In the genomic region with DNA sequence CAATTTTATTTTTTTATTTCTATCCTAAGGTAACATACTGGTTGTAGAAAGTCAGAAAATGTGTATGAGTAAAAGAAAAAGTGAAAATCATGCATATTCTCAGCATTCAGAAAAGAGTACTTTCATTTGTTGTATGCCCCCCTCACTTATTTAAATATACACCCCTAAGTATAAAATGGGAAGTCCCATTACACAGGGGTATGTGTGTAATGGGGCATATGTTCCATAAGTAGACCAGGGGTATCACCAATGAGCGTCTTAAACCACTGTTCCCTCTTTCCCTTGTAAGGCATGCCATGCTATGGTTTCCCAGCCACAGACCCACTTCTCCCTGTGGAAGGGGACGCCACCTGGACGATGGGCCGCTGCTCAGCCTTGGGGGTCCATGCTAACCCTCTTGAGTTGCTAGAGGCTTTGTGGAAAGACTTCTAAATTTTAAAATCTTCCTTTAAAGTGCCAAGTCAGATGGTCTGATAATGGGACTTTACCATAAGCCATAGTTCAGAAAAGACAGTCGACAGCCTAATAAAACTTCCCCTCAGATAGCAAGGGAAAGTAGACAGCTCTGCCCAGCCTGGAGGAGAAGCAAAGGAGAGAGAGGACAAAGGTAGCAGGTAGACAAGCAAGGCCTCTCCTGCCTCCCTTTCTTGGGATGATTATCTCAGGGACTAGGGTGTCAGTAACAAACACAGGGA, we compare ENCODE assay signal across 20 cellular contexts.
DNase-seq lines count a peak whose midpoint lies in the region; ATAC-seq and TF ChIP-seq lines count a peak whose summit lies in the region.
"Had no signal": no experiment of that assay in that cellular context is flagged by ENCODE, and none has a peak within 500 bp of the region (broad histone marks: within the 10 kb centered on the region; RNA-seq: fewer than 3 reads in every experiment).

No MANE protein-coding gene starts in this region.

- no peak for TF ChIP-seq RAD21 in HCT116 (IDR thresholded peaks at IDR 0.05; ENCODE audit: low read depth)

- WGBS in smooth muscle cell (ENCODE audit: low lambda C conversion rate) = 74% methylated on average over 5 of the region's 5 CpGs

- no peak overlapping the region for H3K4me3 Mint-ChIP-seq in activated B cell treated with CpG ODN at 0.5 μM for 24 hours

- intact Hi-C loops in HCT116 (cut with micrococcal nuclease) (no loop called here), activated B cell treated with CpG ODN at 0.5 μM for 24 hours (cut with micrococcal nuclease) (no loop called here)

- H3K79me2 ChIP-seq in HCT116 (ENCODE audit: insufficient read depth, low read length) (no peaks in the 10 kb centered on the region), smooth muscle cell (ENCODE audit: low read depth) (no peaks in the 10 kb centered on the region)

- H4K20me1 ChIP-seq in HCT116 (ENCODE audit: insufficient read depth) (no peaks in the 10 kb centered on the region), smooth muscle cell (ENCODE audit: low read depth) (no peaks in the 10 kb centered on the region)

- CTCF ChIA-PET in HCT116 (lab: Charles Lee) = no interaction called here
- CTCF ChIA-PET in activated B cell treated with CpG ODN at 0.5 μM for 24 hours (lab: Charles Lee) = no interaction called here

- H3K27ac ChIP-seq in HCT116 (ENCODE audit: low read depth, low read length) (no peak overlapping the region), smooth muscle cell (ENCODE audit: low read depth) (peak overlapping the region; percentile 70)
- H3K27ac ChIP-seq: left ventricle myocardium inferior, psoas muscle, testis had no signal

- no TSS peak for BruUV-seq in HCT116 (replicated peaks; lab: Mats Ljungman, UMichigan)

- H3K9ac ChIP-seq in HCT116 (ENCODE audit: low read length) (no peak overlapping the region), smooth muscle cell (ENCODE audit: low read depth) (no peak overlapping the region)

- TF ChIP-seq CTCF in HCT116 (IDR thresholded peaks at IDR 0.05 in 2 of 3, conservative IDR thresholded peaks at IDR 0.05 in 1 of 3; ENCODE audit: borderline replicate concordance in 1 of 3, insufficient read depth in 1 of 3, low read depth in 2 of 3, low read length in 2 of 3) = no peak
- TF ChIP-seq CTCF in activated B cell treated with CpG ODN at 0.5 μM for 24 hours (IDR thresholded peaks at IDR 0.05) = no peak
- TF ChIP-seq CTCF in smooth muscle cell (IDR thresholded peaks at IDR 0.05; ENCODE audit: borderline replicate concordance, insufficient read depth, poor library complexity, severe bottlenecking) = no peak

- no peak overlapping the region for H2AFZ ChIP-seq in HCT116 (ENCODE audit: low read depth, low read length, poor library complexity, severe bottlenecking)
- H2AFZ ChIP-seq in smooth muscle cell (ENCODE audit: low read depth) = peak overlapping the region; percentile 4

- no peaks in the 10 kb centered on the region for H3K36me3 ChIP-seq in HCT116 (ENCODE audit: control insufficient read depth in 1 of 2, insufficient read depth in 2 of 2, low read length in 2 of 2)
- no peaks in the 10 kb centered on the region for H3K36me3 ChIP-seq in smooth muscle cell (ENCODE audit: low read depth)
- H3K36me3 ChIP-seq: BE2C, gastrocnemius medialis, left ventricle myocardium inferior had no signal

- H3K9me2 ChIP-seq in HCT116 (ENCODE audit: insufficient read depth) = no peaks in the 10 kb centered on the region

- H3K4me1 Mint-ChIP-seq in activated B cell treated with CpG ODN at 0.5 μM for 24 hours = peaks cover 60% of the 10 kb centered on the region

- no peaks in the 10 kb centered on the region for H3K27me3 ChIP-seq in HCT116 (ENCODE audit: insufficient read depth, low read length)
- H3K27me3 ChIP-seq in smooth muscle cell (ENCODE audit: low read depth) = no peaks in the 10 kb centered on the region
- H3K27me3 ChIP-seq: BE2C, gastrocnemius medialis, testis had no signal

- ATAC-seq in HCT116 = no peak
- ATAC-seq in activated B cell treated with CpG ODN at 0.5 μM for 24 hours (ENCODE audit: low read depth) = peak; percentile 30
- ATAC-seq in HG02678 (IDR thresholded peaks at IDR 0.05; ENCODE audit: unreplicated experiment) = no peak
- ATAC-seq: gastrocnemius medialis, Panc1, psoas muscle had no signal

- no peak for DNase-seq in HCT116 (ENCODE audit: low read depth, low spot score)
- DNase-seq in activated B cell treated with CpG ODN at 0.5 μM for 24 hours = no peak
- DNase-seq in glomerular visceral epithelial cell (ENCODE audit: extremely low spot score) = peak; percentile 26
- no peak for DNase-seq in smooth muscle cell (lab: John Stamatoyannopoulos, UW; ENCODE audit: unreplicated experiment)
- DNase-seq in LoVo (ENCODE audit: low spot score) = no peak
- no peak for DNase-seq in NCI-H2029 (lab: John Stamatoyannopoulos, UW)
- DNase-seq in NOMO-1 treated with DMSO at 0.1 percent for 48 hours (lab: John Stamatoyannopoulos, UW; ENCODE audit: unreplicated experiment) = no peak
- DNase-seq: activated CD4-positive, alpha-beta T cell treated with anti-CD3 and anti-CD28 coated beads, Interleukin-2, amount 50 U/mL, for 48 hours; amygdala; BE2C; DMS 273 treated with DMSO at 0.1 percent for 48 hours; gastrocnemius medialis; left ventricle myocardium inferior; MM.1S; NCI-H187 treated with DMSO at 0.1 percent for 48 hours; NCI-H510A; psoas muscle; testis had no signal

- H3K4me2 ChIP-seq in HCT116 (ENCODE audit: low read length) = peak overlapping the region; percentile 40
- H3K4me2 ChIP-seq in smooth muscle cell = no peak overlapping the region

- H3K9me3 ChIP-seq in HCT116 (ENCODE audit: control insufficient read depth in 1 of 2, insufficient read depth in 1 of 2, low read depth in 1 of 2, low read length in 2 of 2) (no peaks in the 10 kb centered on the region), smooth muscle cell (replicated peaks; ENCODE audit: low read depth) (no peaks in the 10 kb centered on the region)
- H3K9me3 ChIP-seq: BE2C, gastrocnemius medialis, left ventricle myocardium inferior, psoas muscle, testis had no signal

- H3K27ac Mint-ChIP-seq in activated B cell treated with CpG ODN at 0.5 μM for 24 hours = peak overlapping the region; percentile 77

- TF ChIP-seq POLR2A in HCT116 (IDR thresholded peaks at IDR 0.05; ENCODE audit: borderline replicate concordance, extremely low read depth, insufficient read depth, insufficient read length) = no peak

- RAD21 ChIA-PET in HCT116 (lab: Charles Lee; ENCODE audit: low non-redundant PET in 1 of 2, low total read pairs in 2 of 2, uncharacterized antibody in 2 of 2, unreplicated experiment in 2 of 2) = no interaction called here

- no peaks in the 10 kb centered on the region for H3K9me3 Mint-ChIP-seq in activated B cell treated with CpG ODN at 0.5 μM for 24 hours

- peaks cover 28% of the 10 kb centered on the region for H3F3A ChIP-seq in smooth muscle cell (ENCODE audit: low read depth)

- H3K4me1 ChIP-seq in HCT116 (ENCODE audit: control insufficient read depth in 1 of 2, insufficient read depth in 2 of 2, low read length in 2 of 2) = peaks cover 25 to 34% of the 10 kb centered on the region in 2 experiments
- peaks cover 1% of the 10 kb centered on the region for H3K4me1 ChIP-seq in smooth muscle cell (ENCODE audit: low read depth)
- H3K4me1 ChIP-seq: BE2C had no signal

- H3K4me3 ChIP-seq in HCT116 (replicated peaks in 1 of 2; ENCODE audit: low read depth in 1 of 2, low read length in 2 of 2) (no peak overlapping the region), smooth muscle cell (no peak overlapping the region)
- H3K4me3 ChIP-seq: gastrocnemius medialis, left ventricle myocardium inferior, psoas muscle, testis had no signal

- no peaks in the 10 kb centered on the region for H3K27me3 Mint-ChIP-seq in activated B cell treated with CpG ODN at 0.5 μM for 24 hours

- H3K36me3 Mint-ChIP-seq in activated B cell treated with CpG ODN at 0.5 μM for 24 hours (ENCODE audit: low read depth) = peaks cover 25% of the 10 kb centered on the region

- POLR2A ChIA-PET in HCT116 (lab: Charles Lee) (no interaction called here), activated B cell treated with CpG ODN at 0.5 μM for 24 hours (lab: Charles Lee) (no interaction called here)

TF ChIP-seq in HCT116, 20 proteins besides CTCF, POLR2A, EP300 and RAD21:
- no peak for TF ChIP-seq CBX3 (IDR thresholded peaks at IDR 0.05; ENCODE audit: low read depth)
- no peak for TF ChIP-seq SRF (IDR thresholded peaks at IDR 0.05; ENCODE audit: low read depth)
- no peak for TF ChIP-seq CEBPB (IDR thresholded peaks at IDR 0.05; ENCODE audit: low read depth)
- TF ChIP-seq MAX (IDR thresholded peaks at IDR 0.05) = no peak
- no peak for TF ChIP-seq FOSL1 (IDR thresholded peaks at IDR 0.05; ENCODE audit: low read depth)
- no peak for TF ChIP-seq ELF1 (IDR thresholded peaks at IDR 0.05; ENCODE audit: borderline replicate concordance, low read depth)
